Comparison of ENCODE assay signal across 12 cellular contexts in genomic region chr6:144953552-144954240, GRCh38.
A peak's percentile ranks its signal among the peaks of the same experiment; 100 is the strongest.
DNase-seq lines count a peak whose midpoint lies in the region; ATAC-seq and TF ChIP-seq lines count a peak whose summit lies in the region.
"Had no signal": no experiment of that assay in that cellular context is flagged by ENCODE, and none has a peak within 500 bp of the region (broad histone marks: within the 10 kb centered on the region; RNA-seq: fewer than 3 reads in every experiment).

No MANE protein-coding gene starts in this region.

- no peak for ATAC-seq in Right ventricle myocardium superior (ENCODE audit: poor library complexity)

- no TSS peak for BruUV-seq in A673 (replicated peaks; lab: Mats Ljungman, UMichigan)

- peaks cover 36% of the 10 kb centered on the region for H3K4me1 ChIP-seq in A673 (ENCODE audit: insufficient read depth, low read length, poor library complexity, severe bottlenecking)
- H3K4me1 ChIP-seq: testis had no signal

- CTCF ChIA-PET in A673 (lab: Charles Lee) = no interaction called here

- DNase-seq in A673 (ENCODE audit: low spot score) = peak; percentile 37
- peak; percentile 64 for DNase-seq in HPDE6-E6E7 (ENCODE audit: extremely low spot score)
- peak; percentile 45 for DNase-seq in amniotic epithelial cell (ENCODE audit: low read depth)
- DNase-seq in iPS-NIHi11 (ENCODE audit: low spot score) = peak; percentile 16
- no peak for DNase-seq in effector CD8-positive, alpha-beta T cell (lab: John Stamatoyannopoulos, UW)
- DNase-seq in Right ventricle myocardium superior = no peak
- no peak for DNase-seq in DMS53 (lab: John Stamatoyannopoulos, UW)
- no peak for DNase-seq in cerebellar nuclear complex (lab: John Stamatoyannopoulos, UW)
- DNase-seq: activated CD8-positive, alpha-beta memory T cell treated with anti-CD3 and anti-CD28 coated beads for 24 hours; hypothalamus; NCI-H1930; testis had no signal

- POLR2A ChIA-PET in A673 (lab: Charles Lee; ENCODE audit: low non-redundant PET) = interaction anchor here (0.5 to 0.7 kb wide), 3 partner anchors 58 to 371 kb away, joined by 3 to 4 read pairs (median 3); no protein-coding TSS in a partner anchor

- no peaks in the 10 kb centered on the region for H3K9me3 ChIP-seq in A673 (ENCODE audit: low read depth, low read length, poor library complexity, severe bottlenecking)
- H3K9me3 ChIP-seq: testis had no signal

- H3K27ac ChIP-seq in A673 (ENCODE audit: low read depth, low read length, poor library complexity, severe bottlenecking) = peak overlapping the region; percentile 98
- H3K27ac ChIP-seq: testis had no signal

- intact Hi-C loops in A673 (cut with micrococcal nuclease; ENCODE audit: unreplicated experiment) = loop anchor here (2.0 to 10.0 kb wide), 8 partner anchors 75 to 751 kb away; no protein-coding TSS in a partner anchor
- intact Hi-C loops in Right ventricle myocardium superior (cut with DNase I) = no loop called here

- H3K27me3 ChIP-seq in A673 (replicated peaks; ENCODE audit: insufficient read depth, low read depth, low read length, poor library complexity) = no peaks in the 10 kb centered on the region
- H3K27me3 ChIP-seq: testis had no signal

- H3K36me3 ChIP-seq in A673 (ENCODE audit: insufficient read depth, low read length, poor library complexity, severe bottlenecking) = no peaks in the 10 kb centered on the region

- no peak for TF ChIP-seq CTCF in A673 (conservative IDR thresholded peaks at IDR 0.05; ENCODE audit: low read depth, low read length)

- no peak overlapping the region for H3K4me3 ChIP-seq in A673 (ENCODE audit: low read depth, low read length, poor library complexity, severe bottlenecking)
- H3K4me3 ChIP-seq: testis had no signal

Comparison
In these comparisons a context has a peak if more than half of its experiments do, and no peak if none do; other contexts are left out.
1. DNase-seq: peak in A673 (single experiment), HPDE6-E6E7 (single experiment), amniotic epithelial cell (single experiment) and iPS-NIHi11 (single experiment); none in effector CD8-positive, alpha-beta T cell (single experiment), Right ventricle myocardium superior (single experiment), DMS53 (single experiment) and cerebellar nuclear complex (0 of 2).